ENCODE assay signal across 14 cellular contexts in genomic region chr1:12469493-12469892, GRCh38.
DNase-seq lines count a peak whose midpoint lies in the region; ATAC-seq and TF ChIP-seq lines count a peak whose summit lies in the region.
"Had no signal": no experiment of that assay in that cellular context is flagged by ENCODE, and none has a peak within 500 bp of the region (broad histone marks: within the 10 kb centered on the region; RNA-seq: fewer than 3 reads in every experiment).

No MANE protein-coding gene starts in this region.

- peak; percentile 38 for ATAC-seq in body of pancreas

- TF ChIP-seq POLR2A in body of pancreas (IDR thresholded peaks at IDR 0.05) (no peak), prostate gland (IDR thresholded peaks at IDR 0.05) (no peak), vagina (IDR thresholded peaks at IDR 0.05) (no peak)

- peak overlapping the region in 2 of 4 donors; percentile 12 to 59 for H3K27ac ChIP-seq in body of pancreas
- H3K27ac ChIP-seq in prostate gland = peak overlapping the region; percentile 29 to 64
- H3K27ac ChIP-seq in vagina = no peak overlapping the region
- H3K27ac ChIP-seq: testis had no signal

- H3K4me1 ChIP-seq in body of pancreas (peaks cover 56% of the 10 kb centered on the region), prostate gland (replicated peaks) (peaks cover 19% of the 10 kb centered on the region), vagina (peaks cover 42% of the 10 kb centered on the region)
- H3K4me1 ChIP-seq: testis had no signal

- no peaks in the 10 kb centered on the region for H3K9me3 Mint-ChIP-seq in activated CD4-positive, alpha-beta memory T cell treated with anti-CD3 and anti-CD28 coated beads for 36 hours

- no peaks in the 10 kb centered on the region for H3K9me3 ChIP-seq in body of pancreas
- no peaks in the 10 kb centered on the region for H3K9me3 ChIP-seq in prostate gland
- H3K9me3 ChIP-seq in vagina = no peaks in the 10 kb centered on the region
- H3K9me3 ChIP-seq: esophagus squamous epithelium, testis had no signal

- 19 to 23% methylated on average over 6 of the region's 6 CpGs for WGBS in body of pancreas, 2 donors
- 22% methylated on average over 6 of the region's 6 CpGs for WGBS in prostate gland

- DNase-seq in NCI-H748 (lab: John Stamatoyannopoulos, UW; ENCODE audit: unreplicated experiment) (peak; percentile 22), NCI-H748 treated with DMSO at 0.1 percent for 48 hours (lab: John Stamatoyannopoulos, UW) (no peak), NCI-H1092 treated with DMSO at 0.1 percent for 48 hours (lab: John Stamatoyannopoulos, UW) (peak; percentile 91), body of pancreas (peak in 3 of 4 donors; percentile 31 to 54 (median 44)), prostate gland (ENCODE audit: low spot score) (no peak), vagina (ENCODE audit: extremely low spot score in 2 of 2) (no peak), GM19238 (ENCODE audit: insufficient read length, low spot score) (no peak)
- no peak for DNase-seq in activated CD4-positive, alpha-beta memory T cell treated with anti-CD3 and anti-CD28 coated beads for 36 hours
- DNase-seq: activated effector memory CD4-positive, alpha-beta T cell treated with Interleukin-2 at 50 U/mL for 16 hours; COR-L47; esophagus squamous epithelium; MM.1S; SW 1271; testis had no signal

- H3K27me3 ChIP-seq in body of pancreas = no peaks in the 10 kb centered on the region
- H3K27me3 ChIP-seq in prostate gland (replicated peaks; ENCODE audit: insufficient read depth) = no peaks in the 10 kb centered on the region
- no peaks in the 10 kb centered on the region for H3K27me3 ChIP-seq in vagina
- H3K27me3 ChIP-seq: esophagus squamous epithelium, testis had no signal

- H3K4me3 Mint-ChIP-seq in activated CD4-positive, alpha-beta memory T cell treated with anti-CD3 and anti-CD28 coated beads for 36 hours = no peak overlapping the region

- H3K36me3 ChIP-seq in body of pancreas (replicated peaks in 1 of 2; ENCODE audit: insufficient read depth in 1 of 2, low read depth in 2 of 2) = no peaks in the 10 kb centered on the region
- H3K36me3 ChIP-seq in prostate gland = no peaks in the 10 kb centered on the region
- no peaks in the 10 kb centered on the region for H3K36me3 ChIP-seq in vagina

- TF ChIP-seq CTCF in body of pancreas (IDR thresholded peaks at IDR 0.05) = no peak
- no peak for TF ChIP-seq CTCF in prostate gland (IDR thresholded peaks at IDR 0.05)
- no peak for TF ChIP-seq CTCF in vagina (IDR thresholded peaks at IDR 0.05)

- peaks cover 66% of the 10 kb centered on the region for H3K4me1 Mint-ChIP-seq in activated CD4-positive, alpha-beta memory T cell treated with anti-CD3 and anti-CD28 coated beads for 36 hours (ENCODE audit: low read depth)

- intact Hi-C loops in body of pancreas (cut with DNase I) (no loop called here), prostate gland (cut with DNase I) (no loop called here), vagina (cut with DNase I) (no loop called here)
- intact Hi-C loops in activated CD4-positive, alpha-beta memory T cell treated with anti-CD3 and anti-CD28 coated beads for 36 hours (cut with micrococcal nuclease) = no loop called here

- CTCF ChIA-PET in activated CD4-positive, alpha-beta memory T cell treated with anti-CD3 and anti-CD28 coated beads for 36 hours (lab: Charles Lee) = interaction anchor here (1.5 kb wide), 1 partner anchor 36 kb away, joined by 5 read pairs; no protein-coding TSS in a partner anchor

- H3K4me3 ChIP-seq in body of pancreas = no peak overlapping the region
- H3K4me3 ChIP-seq in prostate gland = no peak overlapping the region
- H3K4me3 ChIP-seq in vagina = no peak overlapping the region
- H3K4me3 ChIP-seq: esophagus squamous epithelium, testis had no signal

- H3K27ac Mint-ChIP-seq in activated CD4-positive, alpha-beta memory T cell treated with anti-CD3 and anti-CD28 coated beads for 36 hours = no peak overlapping the region

- H3K36me3 Mint-ChIP-seq in activated CD4-positive, alpha-beta memory T cell treated with anti-CD3 and anti-CD28 coated beads for 36 hours = peaks cover 12% of the 10 kb centered on the region

- POLR2A ChIA-PET in activated CD4-positive, alpha-beta memory T cell treated with anti-CD3 and anti-CD28 coated beads for 36 hours (lab: Charles Lee) = interaction anchor here (0.6 kb wide), 1 partner anchor 178 kb away, joined by 5 read pairs; no protein-coding TSS in a partner anchor

- no peaks in the 10 kb centered on the region for H3K27me3 Mint-ChIP-seq in activated CD4-positive, alpha-beta memory T cell treated with anti-CD3 and anti-CD28 coated beads for 36 hours

Comparison
In these comparisons a context has a peak if more than half of its experiments do, and no peak if none do; other contexts are left out.
1. DNase-seq: peak in NCI-H748 (single experiment), NCI-H1092 treated with DMSO at 0.1 percent for 48 hours (single experiment) and body of pancreas (3 of 4); none in NCI-H748 treated with DMSO at 0.1 percent for 48 hours (single experiment), prostate gland (single experiment), activated CD4-positive, alpha-beta memory T cell treated with anti-CD3 and anti-CD28 coated beads for 36 hours (single experiment), vagina (0 of 2) and GM19238 (single experiment).